In genomic region chr1:161523041-161523816, GRCh38 we compare ENCODE assay signal across 9 cellular contexts. TPM values are rescaled to one million over a fixed set of nuclear protein-coding genes. Genes with fewer than 3 reads are reported as not detected.
A peak's percentile ranks its signal among the peaks of the same experiment; 100 is the strongest.
DNase-seq lines count a peak whose midpoint lies in the region; ATAC-seq and TF ChIP-seq lines count a peak whose summit lies in the region.
"Not testable (repeated sequence)": the region's sequence is repeated elsewhere in the genome, so short reads cannot be mapped to it uniquely, and the experiment has no call there.
"Had no signal": no experiment of that assay in that cellular context is flagged by ENCODE, and none has a peak within 500 bp of the region (broad histone marks: within the 10 kb centered on the region; RNA-seq: fewer than 3 reads in every experiment).

No MANE protein-coding gene starts in this region.

- peak overlapping the region; percentile 90 to 98 (median 91) for H3K4me3 Mint-ChIP-seq in CD8-positive, alpha-beta memory T cell
- H3K4me3 Mint-ChIP-seq in IgD-negative memory B cell (peak overlapping the region; percentile 89 to 98 (median 94)), WTC11 (peak overlapping the region; percentile 81)
- H3K4me3 Mint-ChIP-seq in naive thymus-derived CD4-positive, alpha-beta T cell = peak overlapping the region; percentile 79 to 94 (median 88)
- H3K4me3 Mint-ChIP-seq in stimulated activated naive B cell treated with anti-CD40 and anti-IgM and Interleukin-4, amounts not matched to agents 10 μg/mL and 1 μg/mL and 100 μg/mL, for 72 hours = peak overlapping the region; percentile 84 to 85

- H3K9me3 Mint-ChIP-seq in CD8-positive, alpha-beta memory T cell; IgD-negative memory B cell; WTC11; stimulated activated naive B cell treated with anti-CD40 and anti-IgM and Interleukin-4, amounts not matched to agents 10 μg/mL and 1 μg/mL and 100 μg/mL, for 72 hours: not testable (repeated sequence)
- H3K9me3 Mint-ChIP-seq in naive thymus-derived CD4-positive, alpha-beta T cell = peaks cover 0 to 16% (median 0%) of the 10 kb centered on the region in 11 donors

- POLR2A ChIA-PET in CD8-positive, alpha-beta memory T cell (lab: Charles Lee); WTC11 (lab: Charles Lee): not testable (repeated sequence)
- POLR2A ChIA-PET in naive thymus-derived CD4-positive, alpha-beta T cell (lab: Charles Lee) = interaction anchor here (0.7 to 0.9 kb wide), 2 partner anchors 9 to 94 kb away, joined by 3 read pairs; no protein-coding TSS in a partner anchor

- in situ Hi-C loops in HAP-1 (cut with MboI; ENCODE audit: low sequenced_read_pairs) = not testable (repeated sequence)

- CTCF ChIA-PET in CD8-positive, alpha-beta memory T cell (lab: Charles Lee) = interaction anchor here (1.5 to 1.7 kb wide), 3 partner anchors 17 to 203 kb away, joined by 3 to 6 read pairs (median 5); partner anchors contain the start of gene FCGR2A
- CTCF ChIA-PET in WTC11 (lab: Charles Lee); naive thymus-derived CD4-positive, alpha-beta T cell (lab: Charles Lee): not testable (repeated sequence)

- H3K9me3 ChIP-seq in CD8-positive, alpha-beta memory T cell (ENCODE audit: low read length); HAP-1; ascending aorta; cardiac muscle cell (ENCODE audit: low read depth); naive thymus-derived CD4-positive, alpha-beta T cell (ENCODE audit: control insufficient read depth in 2 of 3, low read length in 3 of 3): not testable (repeated sequence)

- not testable (repeated sequence) for H3K4me1 ChIP-seq in CD8-positive, alpha-beta memory T cell (ENCODE audit: insufficient read depth, low read length); HAP-1; ascending aorta; cardiac muscle cell (ENCODE audit: low read depth); naive thymus-derived CD4-positive, alpha-beta T cell (ENCODE audit: control insufficient read depth in 2 of 2, insufficient read depth in 2 of 2, low read length in 2 of 2)

- H3K4me3 ChIP-seq in CD8-positive, alpha-beta memory T cell (ENCODE audit: low read length); ascending aorta: not testable (repeated sequence)
- H3K4me3 ChIP-seq in HAP-1 = peak overlapping the region; percentile 43
- peak overlapping the region; percentile 70 for H3K4me3 ChIP-seq in cardiac muscle cell
- H3K4me3 ChIP-seq in naive thymus-derived CD4-positive, alpha-beta T cell (ENCODE audit: low read length) = peak overlapping the region; percentile 93

- DNase-seq in CD8-positive, alpha-beta memory T cell; HAP-1 (ENCODE audit: low spot score in 2 of 2); WTC11 (ENCODE audit: low spot score); ascending aorta (ENCODE audit: low spot score in 2 of 2); cardiac muscle cell (ENCODE audit: low read depth in 1 of 2, low spot score in 1 of 2); naive thymus-derived CD4-positive, alpha-beta T cell; stimulated activated naive B cell treated with anti-CD40 and anti-IgM and Interleukin-4, amounts not matched to agents 10 μg/mL and 1 μg/mL and 100 μg/mL, for 72 hours: not testable (repeated sequence)

- not testable (repeated sequence) for TF ChIP-seq CTCF in WTC11 (IDR thresholded peaks at IDR 0.05); ascending aorta (IDR thresholded peaks at IDR 0.05); cardiac muscle cell (IDR thresholded peaks at IDR 0.05; ENCODE audit: low read depth, low read length)

- not testable (repeated sequence) for H3K36me3 ChIP-seq in CD8-positive, alpha-beta memory T cell (ENCODE audit: insufficient read depth, low read length); HAP-1 (replicated peaks); ascending aorta; cardiac muscle cell; naive thymus-derived CD4-positive, alpha-beta T cell (ENCODE audit: control insufficient read depth in 2 of 3, insufficient read depth in 3 of 3, low read length in 3 of 3)

- not testable (repeated sequence) for H3K27me3 ChIP-seq in CD8-positive, alpha-beta memory T cell (ENCODE audit: insufficient read depth, low read length, poor library complexity, severe bottlenecking); HAP-1 (ENCODE audit: low read depth); ascending aorta; naive thymus-derived CD4-positive, alpha-beta T cell (ENCODE audit: control insufficient read depth in 2 of 2, insufficient read depth in 2 of 2, low read length in 2 of 2)
- peaks cover 23% of the 10 kb centered on the region for H3K27me3 ChIP-seq in cardiac muscle cell

- H3K27me3 Mint-ChIP-seq in CD8-positive, alpha-beta memory T cell; IgD-negative memory B cell: not testable (repeated sequence)
- peaks cover 58% of the 10 kb centered on the region for H3K27me3 Mint-ChIP-seq in WTC11 (ENCODE audit: low read depth)
- peaks cover 0 to 60% (median 0%) of the 10 kb centered on the region in 5 donors for H3K27me3 Mint-ChIP-seq in naive thymus-derived CD4-positive, alpha-beta T cell
- peaks cover 12 to 15% of the 10 kb centered on the region in 2 donors for H3K27me3 Mint-ChIP-seq in stimulated activated naive B cell treated with anti-CD40 and anti-IgM and Interleukin-4, amounts not matched to agents 10 μg/mL and 1 μg/mL and 100 μg/mL, for 72 hours

- not testable (repeated sequence) for H3K36me3 Mint-ChIP-seq in CD8-positive, alpha-beta memory T cell; IgD-negative memory B cell; WTC11; naive thymus-derived CD4-positive, alpha-beta T cell; stimulated activated naive B cell treated with anti-CD40 and anti-IgM and Interleukin-4, amounts not matched to agents 10 μg/mL and 1 μg/mL and 100 μg/mL, for 72 hours

- H3K27ac ChIP-seq in CD8-positive, alpha-beta memory T cell (ENCODE audit: low read depth, low read length); cardiac muscle cell; naive thymus-derived CD4-positive, alpha-beta T cell (ENCODE audit: low read depth, low read length): not testable (repeated sequence)
- peak overlapping the region; percentile 87 to 91 for H3K27ac ChIP-seq in ascending aorta

- intact Hi-C loops in ascending aorta (cut with DNase I) = loop anchor here (2.0 to 5.0 kb wide), 2 partner anchors 90 to 121 kb away; no protein-coding TSS in a partner anchor
- intact Hi-C loops in naive thymus-derived CD4-positive, alpha-beta T cell (cut with micrococcal nuclease) = loop anchor here (1.0 to 2.0 kb wide), 5 partner anchors 8 to 203 kb away; no protein-coding TSS in a partner anchor

- ATAC-seq in WTC11 = peak; percentile 24
- ATAC-seq in naive thymus-derived CD4-positive, alpha-beta T cell = not testable (repeated sequence)
- ATAC-seq in stimulated activated naive B cell treated with anti-CD40 and anti-IgM and Interleukin-4, amounts not matched to agents 10 μg/mL and 1 μg/mL and 100 μg/mL, for 72 hours (replicated peaks) = peak in 1 of 2 donors; percentile 1

- H3K27ac Mint-ChIP-seq in CD8-positive, alpha-beta memory T cell = peak overlapping the region in 7 of 8 donors; percentile 54 to 99 (median 89)
- H3K27ac Mint-ChIP-seq in IgD-negative memory B cell = peak overlapping the region; percentile 98 to 100 (median 99)
- not testable (repeated sequence) for H3K27ac Mint-ChIP-seq in WTC11
- H3K27ac Mint-ChIP-seq in naive thymus-derived CD4-positive, alpha-beta T cell = peak overlapping the region; percentile 84 to 99 (median 91)
- peak overlapping the region; percentile 98 for H3K27ac Mint-ChIP-seq in stimulated activated naive B cell treated with anti-CD40 and anti-IgM and Interleukin-4, amounts not matched to agents 10 μg/mL and 1 μg/mL and 100 μg/mL, for 72 hours

- H3K4me1 Mint-ChIP-seq in CD8-positive, alpha-beta memory T cell = peaks cover 4 to 23% (median 11%) of the 10 kb centered on the region in 3 donors
- peaks cover 0 to 12% (median 1%) of the 10 kb centered on the region in 3 donors for H3K4me1 Mint-ChIP-seq in IgD-negative memory B cell
- not testable (repeated sequence) for H3K4me1 Mint-ChIP-seq in WTC11
- H3K4me1 Mint-ChIP-seq in naive thymus-derived CD4-positive, alpha-beta T cell = peaks cover 0 to 19% (median 5%) of the 10 kb centered on the region in 7 donors
- H3K4me1 Mint-ChIP-seq in stimulated activated naive B cell treated with anti-CD40 and anti-IgM and Interleukin-4, amounts not matched to agents 10 μg/mL and 1 μg/mL and 100 μg/mL, for 72 hours = peaks cover 9 to 12% of the 10 kb centered on the region in 2 donors

RNA-seq across cellular contexts. Expression of gene HSPA6, which starts 1.1 kb away (rescaled TPM):
- 1 to 10 TPM in 1 of 2 experiments, under 1 TPM in 1; 0.90 to 1.3 TPM for total RNA-seq in CD8-positive, alpha-beta memory T cell
- 1.4 TPM for polyA plus RNA-seq in CD8-positive, alpha-beta memory T cell
- 0.80 TPM for polyA plus RNA-seq in IgD-negative memory B cell
- total RNA-seq in WTC11 (2021) = 0.16 to 0.22 TPM in 2 of 3 replicates, not detected in the other
- 1.9 TPM for total RNA-seq in ascending aorta
- 0.56 TPM in 1 of 2 replicates, not detected in the other for total RNA-seq in cardiac muscle cell
- not detected in 2 replicates for polyA plus RNA-seq in cardiac muscle cell
- 1 to 10 TPM in 1 of 5 experiments, under 1 TPM in 4; 0.32 to 3.5 (median 0.89) TPM for total RNA-seq in naive thymus-derived CD4-positive, alpha-beta T cell
- not detected for polyA plus RNA-seq in naive thymus-derived CD4-positive, alpha-beta T cell

RNA-seq across cellular contexts. Expression of gene FCGR2A, which starts 18.0 kb away (rescaled TPM):
- under 1 TPM; 0.46 to 0.82 TPM for total RNA-seq in CD8-positive, alpha-beta memory T cell
- not detected for polyA plus RNA-seq in CD8-positive, alpha-beta memory T cell
- polyA plus RNA-seq in IgD-negative memory B cell = 1.3 TPM
- total RNA-seq in WTC11 (2021) = 0.74 to 1.1 TPM (median 0.80 TPM) in 3 replicates
- total RNA-seq in ascending aorta = 23.6 TPM
- 0.39 TPM in 1 of 2 replicates, not detected in the other for total RNA-seq in cardiac muscle cell
- not detected in 2 replicates for polyA plus RNA-seq in cardiac muscle cell
- total RNA-seq in naive thymus-derived CD4-positive, alpha-beta T cell = 10 to 100 TPM in 1 of 5 experiments, 1 to 10 TPM in 3, not detected in 1; 2.7 to 91.5 (median 6.4) TPM
- polyA plus RNA-seq in naive thymus-derived CD4-positive, alpha-beta T cell = under 1 TPM; 0.17 to 0.21 TPM

RNA-seq across cellular contexts. Expression of gene FCGR3A, which starts 26.4 kb away (rescaled TPM):
- 1 to 10 TPM in 1 of 2 experiments, under 1 TPM in 1; 0.58 to 1.1 TPM for total RNA-seq in CD8-positive, alpha-beta memory T cell
- 44.6 TPM for polyA plus RNA-seq in CD8-positive, alpha-beta memory T cell
- polyA plus RNA-seq in IgD-negative memory B cell = 4.4 TPM
- 0.11 to 0.32 TPM (median 0.11 TPM) in 3 replicates for total RNA-seq in WTC11 (2021)
- 8.8 TPM for total RNA-seq in ascending aorta
- total RNA-seq in cardiac muscle cell = not detected in 2 replicates
- polyA plus RNA-seq in cardiac muscle cell = not detected in 2 replicates
- 100 to 1,000 TPM in 1 of 5 experiments, 10 to 100 TPM in 1, 1 to 10 TPM in 2, not detected in 1; 1.5 to 190 (median 9.3) TPM for total RNA-seq in naive thymus-derived CD4-positive, alpha-beta T cell
- polyA plus RNA-seq in naive thymus-derived CD4-positive, alpha-beta T cell = under 1 TPM; 0.58 to 0.83 TPM
- total RNA-seq: T-helper 2 cell treated with Interferon-gamma antibody and Interleukin-4, amounts not matched to agents 100 ng/mL and 5 ng/mL, for 36 hours had no signal
